In the genomic region with DNA sequence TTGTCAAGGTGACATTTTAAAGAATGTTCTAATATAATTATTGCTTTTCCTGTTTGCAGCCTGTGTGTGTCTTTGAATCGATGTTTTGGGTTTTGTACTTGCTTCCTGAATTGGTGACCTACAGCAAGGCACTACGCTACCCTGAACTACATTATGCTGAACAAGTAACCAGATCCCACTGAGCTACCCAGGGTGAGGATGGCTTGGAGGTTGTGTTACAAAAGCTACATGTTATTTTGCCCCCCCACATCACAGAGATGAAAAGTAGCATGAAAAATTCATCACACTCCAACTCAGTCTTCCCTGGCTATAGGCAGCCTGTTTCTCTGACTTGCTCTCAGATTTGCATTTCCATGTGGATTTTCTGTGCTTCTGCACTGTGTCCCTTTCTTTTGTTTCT, we compare ENCODE assay signal across 14 cellular contexts.
DNase-seq lines count a peak whose midpoint lies in the region; ATAC-seq and TF ChIP-seq lines count a peak whose summit lies in the region.
"Had no signal": no experiment of that assay in that cellular context is flagged by ENCODE, and none has a peak within 500 bp of the region (broad histone marks: within the 10 kb centered on the region; RNA-seq: fewer than 3 reads in every experiment).

No MANE protein-coding gene starts in this region.

- H3K27ac Mint-ChIP-seq in activated T-helper 2 cell treated with anti-CD3 and anti-CD28 coated beads, Interferon-gamma antibody, Interleukin-2, Interleukin-4, amounts not matched to agents 10 μg/mL and 5 μg/mL and 100 μg/mL, durations not matched to agents 14 hours and 24 hours and 36 hours, result peak overlapping the region; percentile 28
- H3K27ac Mint-ChIP-seq: B cell had no signal

- no peak for ATAC-seq in right cardiac atrium
- ATAC-seq in HG03097 (IDR thresholded peaks at IDR 0.05; ENCODE audit: low FRiP score, unreplicated experiment), result no peak

- H3K27me3 Mint-ChIP-seq in activated T-helper 2 cell treated with anti-CD3 and anti-CD28 coated beads, Interferon-gamma antibody, Interleukin-2, Interleukin-4, amounts not matched to agents 10 μg/mL and 5 μg/mL and 100 μg/mL, durations not matched to agents 14 hours and 24 hours and 36 hours (ENCODE audit: low read depth), result no peaks in the 10 kb centered on the region
- H3K27me3 Mint-ChIP-seq: B cell had no signal

- H3K27ac ChIP-seq in left ventricle myocardium inferior (replicated peaks) (peak overlapping the region; percentile 87), right cardiac atrium (ENCODE audit: low read length) (no peak overlapping the region), tibial artery (peak overlapping the region; percentile 45 to 84)

- H3K9me3 ChIP-seq in left ventricle myocardium inferior (replicated peaks), result no peaks in the 10 kb centered on the region
- H3K9me3 ChIP-seq in right cardiac atrium (ENCODE audit: control insufficient read depth, low read length), result no peaks in the 10 kb centered on the region
- no peaks in the 10 kb centered on the region for H3K9me3 ChIP-seq in tibial artery

- H3K4me3 Mint-ChIP-seq in activated T-helper 2 cell treated with anti-CD3 and anti-CD28 coated beads, Interferon-gamma antibody, Interleukin-2, Interleukin-4, amounts not matched to agents 10 μg/mL and 5 μg/mL and 100 μg/mL, durations not matched to agents 14 hours and 24 hours and 36 hours (ENCODE audit: low read depth), result no peak overlapping the region

- 73% methylated on average over 2 of the region's 2 CpGs for WGBS in right cardiac atrium

- no peaks in the 10 kb centered on the region for H3K27me3 ChIP-seq in left ventricle myocardium inferior (ENCODE audit: low read depth)
- H3K27me3 ChIP-seq in right cardiac atrium (ENCODE audit: control insufficient read depth, insufficient read depth), result no peaks in the 10 kb centered on the region
- H3K27me3 ChIP-seq in tibial artery, result no peaks in the 10 kb centered on the region

- no peaks in the 10 kb centered on the region for H3K36me3 Mint-ChIP-seq in activated T-helper 2 cell treated with anti-CD3 and anti-CD28 coated beads, Interferon-gamma antibody, Interleukin-2, Interleukin-4, amounts not matched to agents 10 μg/mL and 5 μg/mL and 100 μg/mL, durations not matched to agents 14 hours and 24 hours and 36 hours (ENCODE audit: low read depth)

- no peaks in the 10 kb centered on the region for H3K9me3 Mint-ChIP-seq in activated T-helper 2 cell treated with anti-CD3 and anti-CD28 coated beads, Interferon-gamma antibody, Interleukin-2, Interleukin-4, amounts not matched to agents 10 μg/mL and 5 μg/mL and 100 μg/mL, durations not matched to agents 14 hours and 24 hours and 36 hours

- intact Hi-C loops in left ventricle myocardium inferior (cut with micrococcal nuclease) (loop anchor here (5.0 to 10.0 kb wide), 2 partner anchors 74 to 158 kb away; no protein-coding TSS in a partner anchor), right cardiac atrium (cut with DNase I) (loop anchor here in 3 of 4 donors (5.0 to 10.0 kb wide), 4 partner anchors 64 to 166 kb away; a partner anchor contains a TSS), tibial artery (cut with DNase I; ENCODE audit: low total_unique reads) (no loop called here)
- intact Hi-C loops in activated T-helper 2 cell treated with anti-CD3 and anti-CD28 coated beads, Interferon-gamma antibody, Interleukin-2, Interleukin-4, amounts not matched to agents 10 μg/mL and 5 μg/mL and 100 μg/mL, durations not matched to agents 14 hours and 24 hours and 36 hours (cut with micrococcal nuclease), result no loop called here

- no peak for DNase-seq in left ventricle myocardium inferior
- DNase-seq in right cardiac atrium, result no peak
- no peak for DNase-seq in activated T-helper 2 cell treated with anti-CD3 and anti-CD28 coated beads, Interferon-gamma antibody, Interleukin-2, Interleukin-4, amounts not matched to agents 10 μg/mL and 5 μg/mL and 100 μg/mL, durations not matched to agents 14 hours and 24 hours and 36 hours (ENCODE audit: low spot score)
- DNase-seq in left kidney (ENCODE audit: low read depth, low spot score), result peak; percentile 64
- no peak for DNase-seq in tibial artery
- no peak for DNase-seq in SW 1271 (lab: John Stamatoyannopoulos, UW)
- no peak for DNase-seq in NCI-H1048 (lab: John Stamatoyannopoulos, UW)
- DNase-seq: DMS79 treated with DMSO at 0.1 percent for 48 hours; mesenchymal stem cell; NCI-H526 treated with DMSO at 0.1 percent for 48 hours; stimulated activated naive CD4-positive, alpha-beta T cell treated with Interleukin-2 at 50 U/mL for 16 hours had no signal

- no peaks in the 10 kb centered on the region for H3K36me3 ChIP-seq in left ventricle myocardium inferior
- no peaks in the 10 kb centered on the region for H3K36me3 ChIP-seq in tibial artery

- no peak for TF ChIP-seq CTCF in left ventricle myocardium inferior (IDR thresholded peaks at IDR 0.05; ENCODE audit: borderline replicate concordance)
- no peak for TF ChIP-seq CTCF in tibial artery (IDR thresholded peaks at IDR 0.05)

- peaks cover 78% of the 10 kb centered on the region for H3K4me1 ChIP-seq in left ventricle myocardium inferior
- peaks cover 24% of the 10 kb centered on the region for H3K4me1 ChIP-seq in right cardiac atrium (ENCODE audit: control insufficient read depth, insufficient read depth, low read length)
- peaks cover 0 to 65% (median 42%) of the 10 kb centered on the region in 4 donors for H3K4me1 ChIP-seq in tibial artery

- no peak overlapping the region for H3K4me3 ChIP-seq in left ventricle myocardium inferior
- no peak overlapping the region for H3K4me3 ChIP-seq in right cardiac atrium (ENCODE audit: low read length)
- H3K4me3 ChIP-seq in tibial artery, result no peak overlapping the region
- H3K4me3 ChIP-seq: skin epidermis had no signal

- peaks cover 66% of the 10 kb centered on the region for H3K4me1 Mint-ChIP-seq in activated T-helper 2 cell treated with anti-CD3 and anti-CD28 coated beads, Interferon-gamma antibody, Interleukin-2, Interleukin-4, amounts not matched to agents 10 μg/mL and 5 μg/mL and 100 μg/mL, durations not matched to agents 14 hours and 24 hours and 36 hours (ENCODE audit: low read depth)

Comparison
In these comparisons a context has a peak if more than half of its experiments do, and no peak if none do; other contexts are left out.
1. intact Hi-C loops: an anchor here in left ventricle myocardium inferior (5.0 to 10.0 kb wide) and right cardiac atrium (5.0 to 10.0 kb wide); none called in activated T-helper 2 cell treated with anti-CD3 and anti-CD28 coated beads, Interferon-gamma antibody, Interleukin-2, Interleukin-4, amounts not matched to agents 10 μg/mL and 5 μg/mL and 100 μg/mL, durations not matched to agents 14 hours and 24 hours and 36 hours and tibial artery.